In the genomic region with DNA sequence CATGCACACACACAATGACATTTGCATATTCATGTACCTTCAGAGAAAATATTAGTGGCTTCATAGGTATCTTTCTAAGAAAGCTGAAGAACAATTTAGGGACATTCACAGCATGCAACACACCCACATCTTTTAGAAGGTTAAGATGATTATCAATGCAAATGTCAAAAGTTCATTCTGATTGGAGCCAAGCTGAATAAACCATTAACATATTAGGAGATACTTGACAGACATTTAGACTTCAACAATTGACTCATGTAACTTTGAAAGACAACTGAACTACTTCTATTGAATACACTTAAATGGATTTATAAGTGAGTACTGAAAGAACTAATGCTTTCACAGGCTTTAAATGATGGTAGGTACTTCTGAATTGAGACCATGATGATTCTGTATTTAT, we compare ENCODE assay signal across 1 cellular context.
TF ChIP-seq lines count a peak whose summit lies in the region.

No MANE protein-coding gene starts in this region.

TF ChIP-seq in neural cell, 6 proteins besides CTCF, POLR2A, EP300 and RAD21 (continued from another document):
- TF ChIP-seq, protein P1, sequence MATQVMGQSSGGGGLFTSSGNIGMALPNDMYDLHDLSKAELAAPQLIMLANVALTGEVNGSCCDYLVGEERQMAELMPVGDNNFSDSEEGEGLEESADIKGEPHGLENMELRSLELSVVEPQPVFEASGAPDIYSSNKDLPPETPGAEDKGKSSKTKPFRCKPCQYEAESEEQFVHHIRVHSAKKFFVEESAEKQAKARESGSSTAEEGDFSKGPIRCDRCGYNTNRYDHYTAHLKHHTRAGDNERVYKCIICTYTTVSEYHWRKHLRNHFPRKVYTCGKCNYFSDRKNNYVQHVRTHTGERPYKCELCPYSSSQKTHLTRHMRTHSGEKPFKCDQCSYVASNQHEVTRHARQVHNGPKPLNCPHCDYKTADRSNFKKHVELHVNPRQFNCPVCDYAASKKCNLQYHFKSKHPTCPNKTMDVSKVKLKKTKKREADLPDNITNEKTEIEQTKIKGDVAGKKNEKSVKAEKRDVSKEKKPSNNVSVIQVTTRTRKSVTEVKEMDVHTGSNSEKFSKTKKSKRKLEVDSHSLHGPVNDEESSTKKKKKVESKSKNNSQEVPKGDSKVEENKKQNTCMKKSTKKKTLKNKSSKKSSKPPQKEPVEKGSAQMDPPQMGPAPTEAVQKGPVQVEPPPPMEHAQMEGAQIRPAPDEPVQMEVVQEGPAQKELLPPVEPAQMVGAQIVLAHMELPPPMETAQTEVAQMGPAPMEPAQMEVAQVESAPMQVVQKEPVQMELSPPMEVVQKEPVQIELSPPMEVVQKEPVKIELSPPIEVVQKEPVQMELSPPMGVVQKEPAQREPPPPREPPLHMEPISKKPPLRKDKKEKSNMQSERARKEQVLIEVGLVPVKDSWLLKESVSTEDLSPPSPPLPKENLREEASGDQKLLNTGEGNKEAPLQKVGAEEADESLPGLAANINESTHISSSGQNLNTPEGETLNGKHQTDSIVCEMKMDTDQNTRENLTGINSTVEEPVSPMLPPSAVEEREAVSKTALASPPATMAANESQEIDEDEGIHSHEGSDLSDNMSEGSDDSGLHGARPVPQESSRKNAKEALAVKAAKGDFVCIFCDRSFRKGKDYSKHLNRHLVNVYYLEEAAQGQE (IDR thresholded peaks at IDR 0.05; ENCODE audit: borderline replicate concordance) = no peak
- TF ChIP-seq SMC3 (conservative IDR thresholded peaks at IDR 0.05; ENCODE audit: poor library complexity) = no peak
- no peak for TF ChIP-seq EZH2 (IDR thresholded peaks at IDR 0.05; ENCODE audit: borderline replicate concordance, insufficient read depth, low read length, poor library complexity, severe bottlenecking)
- TF ChIP-seq TAF1 (IDR thresholded peaks at IDR 0.05; ENCODE audit: low read depth) = no peak
